In genomic region chr7:99789441-99790070, GRCh38 we compare ENCODE assay signal across 24 cellular contexts. TPM values are rescaled to one million over a fixed set of nuclear protein-coding genes. Genes with fewer than 3 reads are reported as not detected.
DNase-seq lines count a peak whose midpoint lies in the region; ATAC-seq and TF ChIP-seq lines count a peak whose summit lies in the region.
"Had no signal": no experiment of that assay in that cellular context is flagged by ENCODE, and none has a peak within 500 bp of the region (broad histone marks: within the 10 kb centered on the region; RNA-seq: fewer than 3 reads in every experiment).

No MANE protein-coding gene starts in this region.

- 22% methylated on average over 4 of the region's 4 CpGs for WGBS in right lobe of liver (ENCODE audit: insufficient coverage, low coverage, low lambda C conversion rate, missing lambda C conversion rate)

- no peak overlapping the region for H3K27ac Mint-ChIP-seq in activated T-helper 17 cell treated with anti-CD3 and anti-CD28 coated beads, Interleukin-2, amount 50 U/mL, for 72 hours
- H3K27ac Mint-ChIP-seq: B cell had no signal

- intact Hi-C loops in right lobe of liver (cut with DNase I) = no loop called here

- H3K36me3 Mint-ChIP-seq in activated T-helper 17 cell treated with anti-CD3 and anti-CD28 coated beads, Interleukin-2, amount 50 U/mL, for 72 hours (ENCODE audit: low read depth) = no peaks in the 10 kb centered on the region

- H3K4me1 ChIP-seq in right lobe of liver = peaks cover 0 to 92% (median 23%) of the 10 kb centered on the region in 4 donors
- H3K4me1 ChIP-seq: Caco-2, colonic mucosa, gastroesophageal sphincter, left lung had no signal

- H3K4me3 Mint-ChIP-seq in activated T-helper 17 cell treated with anti-CD3 and anti-CD28 coated beads, Interleukin-2, amount 50 U/mL, for 72 hours = peak overlapping the region; percentile 0
- H3K4me3 Mint-ChIP-seq: B cell had no signal

- peak; percentile 50 for ATAC-seq in activated T-helper 17 cell treated with anti-CD3 and anti-CD28 coated beads, Interleukin-2, amount 50 U/mL, for 72 hours (replicated peaks)
- ATAC-seq in right lobe of liver (peak; percentile 6 to 51 (median 21)), GM19328 (IDR thresholded peaks at IDR 0.05; ENCODE audit: unreplicated experiment) (no peak), HG03095 (IDR thresholded peaks at IDR 0.05; ENCODE audit: unreplicated experiment) (no peak)
- ATAC-seq: body of pancreas, gastroesophageal sphincter, left lung had no signal

- H3K4me3 ChIP-seq in AG09309 (ENCODE audit: control insufficient read depth, low read depth, low read length) (no peak overlapping the region), right lobe of liver (no peak overlapping the region)
- H3K4me3 ChIP-seq: body of pancreas, colonic mucosa, gastroesophageal sphincter, left lung had no signal

- H3K27me3 ChIP-seq in right lobe of liver = no peaks in the 10 kb centered on the region
- H3K27me3 ChIP-seq: body of pancreas, colonic mucosa, left lung had no signal

- no peaks in the 10 kb centered on the region for H3K9me3 Mint-ChIP-seq in activated T-helper 17 cell treated with anti-CD3 and anti-CD28 coated beads, Interleukin-2, amount 50 U/mL, for 72 hours

- TF ChIP-seq CTCF in AG09309 (IDR thresholded peaks at IDR 0.05; ENCODE audit: control insufficient read depth, insufficient read depth, low read depth, low read length, missing control alignments) (no peak), right lobe of liver (IDR thresholded peaks at IDR 0.05) (no peak)

- H3K27me3 Mint-ChIP-seq in activated T-helper 17 cell treated with anti-CD3 and anti-CD28 coated beads, Interleukin-2, amount 50 U/mL, for 72 hours = peaks cover 3% of the 10 kb centered on the region

- H3K9me3 ChIP-seq in right lobe of liver = no peaks in the 10 kb centered on the region
- H3K9me3 ChIP-seq: body of pancreas, Caco-2, colonic mucosa, gastroesophageal sphincter, left lung had no signal

- H3K4me1 Mint-ChIP-seq in activated T-helper 17 cell treated with anti-CD3 and anti-CD28 coated beads, Interleukin-2, amount 50 U/mL, for 72 hours = peaks cover 13% of the 10 kb centered on the region
- H3K4me1 Mint-ChIP-seq: B cell had no signal

- no peaks in the 10 kb centered on the region for H3K36me3 ChIP-seq in right lobe of liver
- H3K36me3 ChIP-seq: colonic mucosa, gastroesophageal sphincter, left lung, WERI-Rb-1 had no signal

- H3K27ac ChIP-seq in right lobe of liver = peak overlapping the region; percentile 69 to 97 (median 93)
- H3K27ac ChIP-seq: body of pancreas, colonic mucosa, gastroesophageal sphincter, left lung, WERI-Rb-1 had no signal

- no peak for TF ChIP-seq POLR2A in right lobe of liver (IDR thresholded peaks at IDR 0.05)

- DNase-seq in AG09309 (ENCODE audit: low read depth) = peak; percentile 8
- DNase-seq in EL = peak; percentile 7
- no peak for DNase-seq in right lobe of liver
- DNase-seq in ecto neural progenitor cell (ENCODE audit: low spot score) = no peak
- DNase-seq: body of pancreas; Caco-2; colonic mucosa; Kasumi-1; left lung; NCI-H1417 treated with DMSO at 0.1 percent for 48 hours; NCI-H2171; SHP77 treated with DMSO at 0.1 percent for 48 hours; stimulated activated CD4-positive, alpha-beta T cell treated with anti-CD3 and anti-CD28 coated beads, Interleukin-2, amount 100 ng/mL, for 48 hours; substantia nigra; T-helper 1 cell; WERI-Rb-1 had no signal

RNA-seq across cellular contexts. Expression of gene CYP3A4, which starts 5.6 kb away (rescaled TPM):
- not detected for total RNA-seq in activated T-helper 17 cell treated with anti-CD3 and anti-CD28 coated beads, Interleukin-2, amount 50 U/mL, for 72 hours
- over 10,000 TPM in 1 of 6 experiments, 1,000 to 10,000 TPM in 2, 100 to 1,000 TPM in 3; 443 to 12,747 (median 1,120) TPM for total RNA-seq in right lobe of liver
- total RNA-seq: B cell, Caco-2, gastroesophageal sphincter, HT-29, left lung, OCI-LY7, osteocyte had no signal

RNA-seq across cellular contexts. Expression of gene CYP3A43, which starts 38.3 kb away (rescaled TPM):
- under 1 TPM in 1 of 2 donors, not detected in 1; 0.87 TPM for total RNA-seq in activated T-helper 17 cell treated with anti-CD3 and anti-CD28 coated beads, Interleukin-2, amount 50 U/mL, for 72 hours
- total RNA-seq in right lobe of liver = 100 to 1,000 TPM in 1 of 6 experiments, 10 to 100 TPM in 3, 1 to 10 TPM in 2; 4.9 to 132 (median 22.5) TPM
- total RNA-seq: B cell, Caco-2, colonic mucosa, gastroesophageal sphincter, HT-29, left lung, OCI-LY7, osteocyte had no signal

RNA-seq across cellular contexts. Expression of gene CYP3A7, which starts 54.6 kb away (rescaled TPM):
- not detected for total RNA-seq in activated T-helper 17 cell treated with anti-CD3 and anti-CD28 coated beads, Interleukin-2, amount 50 U/mL, for 72 hours
- 100 to 1,000 TPM in 4 of 6 experiments, 10 to 100 TPM in 2; 19.8 to 623 (median 340) TPM for total RNA-seq in right lobe of liver
- total RNA-seq: B cell, Caco-2, colonic mucosa, gastroesophageal sphincter, HT-29, OCI-LY7, osteocyte had no signal

Comparison
In these comparisons a context has a peak if more than half of its experiments do, and no peak if none do; other contexts are left out.
1. DNase-seq: peak in AG09309 (single experiment) and EL (single experiment); none in right lobe of liver (0 of 3) and ecto neural progenitor cell (single experiment).
2. ATAC-seq: peak in activated T-helper 17 cell treated with anti-CD3 and anti-CD28 coated beads, Interleukin-2, amount 50 U/mL, for 72 hours (single experiment) and right lobe of liver (4 of 4); none in GM19328 (single experiment) and HG03095 (single experiment).
3. RNA of gene CYP3A4, which starts 5.6 kb away (total RNA-seq): 443 to 12,747 TPM in right lobe of liver; not detected in activated T-helper 17 cell treated with anti-CD3 and anti-CD28 coated beads, Interleukin-2, amount 50 U/mL, for 72 hours; every median in the first group is over 100 times any median in the second.
4. RNA of gene CYP3A7, which starts 54.6 kb away (total RNA-seq): 19.8 to 623 TPM in right lobe of liver; not detected in activated T-helper 17 cell treated with anti-CD3 and anti-CD28 coated beads, Interleukin-2, amount 50 U/mL, for 72 hours; every median in the first group is over 10 times any median in the second.